ENCODE assay signal across 1 cellular context in genomic region chr5:98301567-98301966, GRCh38.
TF ChIP-seq lines count a peak whose summit lies in the region.

No MANE protein-coding gene starts in this region.

TF ChIP-seq in IMR-90, 13 proteins besides CTCF, POLR2A, EP300 and RAD21:
- TF ChIP-seq MAZ (IDR thresholded peaks at IDR 0.05; ENCODE audit: borderline replicate concordance, low read depth, low read length) (no peak), BHLHE40 (IDR thresholded peaks at IDR 0.05; ENCODE audit: low read depth, low read length) (no peak), RCOR1 (IDR thresholded peaks at IDR 0.05; ENCODE audit: insufficient replicate concordance, low read length) (no peak), CEBPB (IDR thresholded peaks at IDR 0.05; ENCODE audit: low read depth, low read length) (no peak), SMC3 (IDR thresholded peaks at IDR 0.05; ENCODE audit: low read depth, low read length) (no peak), RFX5 (IDR thresholded peaks at IDR 0.05; ENCODE audit: low read depth, low read length) (no peak), FOS (IDR thresholded peaks at IDR 0.05; ENCODE audit: low read depth, low read length) (no peak)
TF ChIP-seq in IMR-90: peak in this region for 0.
